ENCODE assay signal across 1 cellular context in the genomic region with DNA sequence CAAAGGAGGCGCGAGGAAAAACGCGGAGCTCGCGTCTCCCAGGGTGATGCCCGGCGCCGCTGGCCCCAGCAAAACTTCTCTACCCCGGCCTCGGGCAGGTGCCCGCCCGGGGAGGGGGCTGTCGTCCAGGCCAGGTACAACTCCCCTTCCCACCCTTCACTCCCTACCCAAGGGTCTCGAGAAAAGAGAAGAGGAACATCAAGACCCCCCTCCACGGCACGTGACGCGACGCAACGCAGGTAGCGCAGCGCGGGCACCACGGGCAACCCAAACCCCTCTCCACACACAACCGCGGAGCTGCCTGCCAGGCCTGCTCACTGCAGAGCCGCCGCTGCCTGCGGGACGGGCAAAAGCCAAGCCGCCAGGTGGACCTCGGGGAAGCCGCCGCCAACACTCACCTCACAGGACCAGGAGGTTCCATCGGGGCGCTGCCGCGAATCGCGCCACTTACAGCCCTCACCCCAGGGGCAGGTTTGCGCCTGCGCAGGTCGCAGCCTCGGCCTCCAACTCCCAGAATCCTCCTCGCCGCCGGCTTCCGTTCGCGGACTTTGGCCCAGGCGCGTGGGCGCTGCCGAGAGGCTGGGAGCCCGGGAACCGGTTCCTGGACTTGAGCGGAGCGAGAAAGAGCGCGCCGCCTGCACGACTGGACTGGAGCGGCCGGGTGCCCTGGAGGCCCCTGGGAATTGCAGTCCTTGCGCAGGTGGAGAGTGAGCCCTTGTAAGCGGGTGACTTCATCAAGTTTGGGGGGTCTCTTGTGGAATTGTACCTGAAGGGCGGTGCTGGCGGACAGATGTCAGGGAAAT.
TF ChIP-seq lines count a peak whose summit lies in the region.

A gene (minus strand): TSS at position 477 of the 803 bp plus-strand sequence. CDS start 56 bp downstream, at position 421.

TF ChIP-seq in HepG2, 621 proteins besides CTCF, POLR2A, EP300 and RAD21 (continued from another document and continues in another):
- TF ChIP-seq ZNF382 (CRISPR knock-in tag; IDR thresholded peaks at IDR 0.05; ENCODE audit: borderline replicate concordance) (no peak), ARNT (IDR thresholded peaks at IDR 0.05) (no peak), RCOR2 (CRISPR knock-in tag; IDR thresholded peaks at IDR 0.05) (0 out of 2 replicates have a peak, but pooled peaks have one; percentile 29), ZNF20 (CRISPR knock-in tag; IDR thresholded peaks at IDR 0.05) (no peak), ZNF333 (CRISPR knock-in tag; IDR thresholded peaks at IDR 0.05; ENCODE audit: borderline replicate concordance) (0 out of 2 replicates have a peak, but pooled peaks have one; percentile 62), HMGA1 (CRISPR knock-in tag; conservative IDR thresholded peaks at IDR 0.05) (no peak), ZNF570 (CRISPR knock-in tag; IDR thresholded peaks at IDR 0.05; ENCODE audit: borderline replicate concordance) (no peak), ZNF878 (CRISPR knock-in tag; IDR thresholded peaks at IDR 0.05) (no peak), ZNF432 (CRISPR knock-in tag; IDR thresholded peaks at IDR 0.05; ENCODE audit: borderline replicate concordance) (no peak), ASH2L (IDR thresholded peaks at IDR 0.05; ENCODE audit: insufficient read length, low read depth, low read length) (peak; percentile 78), ZFP1 (CRISPR knock-in tag; IDR thresholded peaks at IDR 0.05) (no peak; the same call in 1 of the 2 replicates), TEAD3 (CRISPR knock-in tag; optimal IDR thresholded peaks at IDR 0.05; ENCODE audit: borderline replicate concordance) (no peak), MBNL3 (CRISPR knock-in tag; conservative IDR thresholded peaks at IDR 0.05) (no peak), STAG1 (CRISPR knock-in tag; IDR thresholded peaks at IDR 0.05) (no peak), ZNF546 (CRISPR knock-in tag; conservative IDR thresholded peaks at IDR 0.05) (peak; percentile 83), BCL6 (CRISPR knock-in tag; IDR thresholded peaks at IDR 0.05) (peak; percentile 49), IKZF4 (CRISPR knock-in tag; IDR thresholded peaks at IDR 0.05; ENCODE audit: borderline replicate concordance, low read depth, not compliant biosample characterization) (peak; percentile 52), ISX (CRISPR knock-in tag; conservative IDR thresholded peaks at IDR 0.05) (no peak; the same call in 1 of the 2 replicates), KLF9 (CRISPR knock-in tag; IDR thresholded peaks at IDR 0.05; ENCODE audit: low read depth) (no peak), KLF12 (CRISPR knock-in tag; IDR thresholded peaks at IDR 0.05; ENCODE audit: borderline replicate concordance) (peak; percentile 75; the same call in 1 of the 2 replicates), CHD2 (IDR thresholded peaks at IDR 0.05; ENCODE audit: low read depth, low read length) (no peak), ZNF367 (CRISPR knock-in tag; IDR thresholded peaks at IDR 0.05; ENCODE audit: borderline replicate concordance) (no peak; the same call in 1 of the 2 replicates), NAIF1 (CRISPR knock-in tag; IDR thresholded peaks at IDR 0.05; ENCODE audit: borderline replicate concordance) (peak; percentile 98), ETV6 (CRISPR knock-in tag; conservative IDR thresholded peaks at IDR 0.05) (0 out of 2 replicates have a peak, but pooled peaks have one; percentile 25), THAP11 (CRISPR knock-in tag; IDR thresholded peaks at IDR 0.05) (peak; percentile 98), RFXANK (CRISPR knock-in tag; IDR thresholded peaks at IDR 0.05) (no peak), ZNF430 (CRISPR knock-in tag; IDR thresholded peaks at IDR 0.05) (peak; percentile 89), ZNF775 (CRISPR knock-in tag; IDR thresholded peaks at IDR 0.05; ENCODE audit: borderline replicate concordance) (no peak), SUZ12 (IDR thresholded peaks at IDR 0.05; ENCODE audit: low read depth, low read length) (peak; percentile 49; the same call in 1 of the 2 replicates), FOXP1 (IDR thresholded peaks at IDR 0.05) (no peak), FOXP1 (CRISPR knock-in tag; IDR thresholded peaks at IDR 0.05) (no peak), IRX3 (CRISPR knock-in tag; IDR thresholded peaks at IDR 0.05; ENCODE audit: borderline replicate concordance, low read depth) (peak; percentile 46; the same call in 1 of the 2 replicates), HOXA7 (CRISPR knock-in tag; IDR thresholded peaks at IDR 0.05) (no peak), FIP1L1 (IDR thresholded peaks at IDR 0.05; ENCODE audit: borderline replicate concordance, insufficient read depth, low read depth, low read length) (0 out of 2 replicates have a peak, but pooled peaks have one; percentile 37), RBAK (CRISPR knock-in tag; IDR thresholded peaks at IDR 0.05) (no peak), ZNF589 (CRISPR knock-in tag; conservative IDR thresholded peaks at IDR 0.05) (no peak; the same call in 1 of the 2 replicates), NR2F2 (IDR thresholded peaks at IDR 0.05; ENCODE audit: borderline replicate concordance, low read depth) (no peak)
- TF ChIP-seq, protein P1, sequence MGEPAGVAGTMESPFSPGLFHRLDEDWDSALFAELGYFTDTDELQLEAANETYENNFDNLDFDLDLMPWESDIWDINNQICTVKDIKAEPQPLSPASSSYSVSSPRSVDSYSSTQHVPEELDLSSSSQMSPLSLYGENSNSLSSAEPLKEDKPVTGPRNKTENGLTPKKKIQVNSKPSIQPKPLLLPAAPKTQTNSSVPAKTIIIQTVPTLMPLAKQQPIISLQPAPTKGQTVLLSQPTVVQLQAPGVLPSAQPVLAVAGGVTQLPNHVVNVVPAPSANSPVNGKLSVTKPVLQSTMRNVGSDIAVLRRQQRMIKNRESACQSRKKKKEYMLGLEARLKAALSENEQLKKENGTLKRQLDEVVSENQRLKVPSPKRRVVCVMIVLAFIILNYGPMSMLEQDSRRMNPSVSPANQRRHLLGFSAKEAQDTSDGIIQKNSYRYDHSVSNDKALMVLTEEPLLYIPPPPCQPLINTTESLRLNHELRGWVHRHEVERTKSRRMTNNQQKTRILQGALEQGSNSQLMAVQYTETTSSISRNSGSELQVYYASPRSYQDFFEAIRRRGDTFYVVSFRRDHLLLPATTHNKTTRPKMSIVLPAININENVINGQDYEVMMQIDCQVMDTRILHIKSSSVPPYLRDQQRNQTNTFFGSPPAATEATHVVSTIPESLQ (CRISPR knock-in tag; conservative IDR thresholded peaks at IDR 0.05) = no peak
- TF ChIP-seq, protein P2, sequence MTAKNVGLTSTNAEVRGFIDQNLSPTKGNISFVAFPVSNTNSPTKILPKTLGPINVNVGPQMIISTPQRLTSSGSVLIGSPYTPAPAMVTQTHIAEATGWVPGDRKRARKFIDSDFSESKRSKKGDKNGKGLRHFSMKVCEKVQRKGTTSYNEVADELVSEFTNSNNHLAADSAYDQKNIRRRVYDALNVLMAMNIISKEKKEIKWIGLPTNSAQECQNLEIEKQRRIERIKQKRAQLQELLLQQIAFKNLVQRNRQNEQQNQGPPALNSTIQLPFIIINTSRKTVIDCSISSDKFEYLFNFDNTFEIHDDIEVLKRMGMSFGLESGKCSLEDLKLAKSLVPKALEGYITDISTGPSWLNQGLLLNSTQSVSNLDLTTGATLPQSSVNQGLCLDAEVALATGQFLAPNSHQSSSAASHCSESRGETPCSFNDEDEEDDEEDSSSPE (CRISPR knock-in tag; IDR thresholded peaks at IDR 0.05) = peak; percentile 97
- TF ChIP-seq, protein P3, sequence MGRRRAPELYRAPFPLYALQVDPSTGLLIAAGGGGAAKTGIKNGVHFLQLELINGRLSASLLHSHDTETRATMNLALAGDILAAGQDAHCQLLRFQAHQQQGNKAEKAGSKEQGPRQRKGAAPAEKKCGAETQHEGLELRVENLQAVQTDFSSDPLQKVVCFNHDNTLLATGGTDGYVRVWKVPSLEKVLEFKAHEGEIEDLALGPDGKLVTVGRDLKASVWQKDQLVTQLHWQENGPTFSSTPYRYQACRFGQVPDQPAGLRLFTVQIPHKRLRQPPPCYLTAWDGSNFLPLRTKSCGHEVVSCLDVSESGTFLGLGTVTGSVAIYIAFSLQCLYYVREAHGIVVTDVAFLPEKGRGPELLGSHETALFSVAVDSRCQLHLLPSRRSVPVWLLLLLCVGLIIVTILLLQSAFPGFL (CRISPR knock-in tag; IDR thresholded peaks at IDR 0.05) = no peak
- TF ChIP-seq, protein P4, sequence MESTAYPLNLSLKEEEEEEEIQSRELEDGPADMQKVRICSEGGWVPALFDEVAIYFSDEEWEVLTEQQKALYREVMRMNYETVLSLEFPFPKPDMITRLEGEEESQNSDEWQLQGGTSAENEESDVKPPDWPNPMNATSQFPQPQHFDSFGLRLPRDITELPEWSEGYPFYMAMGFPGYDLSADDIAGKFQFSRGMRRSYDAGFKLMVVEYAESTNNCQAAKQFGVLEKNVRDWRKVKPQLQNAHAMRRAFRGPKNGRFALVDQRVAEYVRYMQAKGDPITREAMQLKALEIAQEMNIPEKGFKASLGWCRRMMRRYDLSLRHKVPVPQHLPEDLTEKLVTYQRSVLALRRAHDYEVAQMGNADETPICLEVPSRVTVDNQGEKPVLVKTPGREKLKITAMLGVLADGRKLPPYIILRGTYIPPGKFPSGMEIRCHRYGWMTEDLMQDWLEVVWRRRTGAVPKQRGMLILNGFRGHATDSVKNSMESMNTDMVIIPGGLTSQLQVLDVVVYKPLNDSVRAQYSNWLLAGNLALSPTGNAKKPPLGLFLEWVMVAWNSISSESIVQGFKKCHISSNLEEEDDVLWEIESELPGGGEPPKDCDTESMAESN (CRISPR knock-in tag; conservative IDR thresholded peaks at IDR 0.05) = peak; percentile 86
- TF ChIP-seq, protein P5, sequence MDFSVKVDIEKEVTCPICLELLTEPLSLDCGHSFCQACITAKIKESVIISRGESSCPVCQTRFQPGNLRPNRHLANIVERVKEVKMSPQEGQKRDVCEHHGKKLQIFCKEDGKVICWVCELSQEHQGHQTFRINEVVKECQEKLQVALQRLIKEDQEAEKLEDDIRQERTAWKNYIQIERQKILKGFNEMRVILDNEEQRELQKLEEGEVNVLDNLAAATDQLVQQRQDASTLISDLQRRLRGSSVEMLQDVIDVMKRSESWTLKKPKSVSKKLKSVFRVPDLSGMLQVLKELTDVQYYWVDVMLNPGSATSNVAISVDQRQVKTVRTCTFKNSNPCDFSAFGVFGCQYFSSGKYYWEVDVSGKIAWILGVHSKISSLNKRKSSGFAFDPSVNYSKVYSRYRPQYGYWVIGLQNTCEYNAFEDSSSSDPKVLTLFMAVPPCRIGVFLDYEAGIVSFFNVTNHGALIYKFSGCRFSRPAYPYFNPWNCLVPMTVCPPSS (IDR thresholded peaks at IDR 0.05) = no peak
- TF ChIP-seq, protein P6, sequence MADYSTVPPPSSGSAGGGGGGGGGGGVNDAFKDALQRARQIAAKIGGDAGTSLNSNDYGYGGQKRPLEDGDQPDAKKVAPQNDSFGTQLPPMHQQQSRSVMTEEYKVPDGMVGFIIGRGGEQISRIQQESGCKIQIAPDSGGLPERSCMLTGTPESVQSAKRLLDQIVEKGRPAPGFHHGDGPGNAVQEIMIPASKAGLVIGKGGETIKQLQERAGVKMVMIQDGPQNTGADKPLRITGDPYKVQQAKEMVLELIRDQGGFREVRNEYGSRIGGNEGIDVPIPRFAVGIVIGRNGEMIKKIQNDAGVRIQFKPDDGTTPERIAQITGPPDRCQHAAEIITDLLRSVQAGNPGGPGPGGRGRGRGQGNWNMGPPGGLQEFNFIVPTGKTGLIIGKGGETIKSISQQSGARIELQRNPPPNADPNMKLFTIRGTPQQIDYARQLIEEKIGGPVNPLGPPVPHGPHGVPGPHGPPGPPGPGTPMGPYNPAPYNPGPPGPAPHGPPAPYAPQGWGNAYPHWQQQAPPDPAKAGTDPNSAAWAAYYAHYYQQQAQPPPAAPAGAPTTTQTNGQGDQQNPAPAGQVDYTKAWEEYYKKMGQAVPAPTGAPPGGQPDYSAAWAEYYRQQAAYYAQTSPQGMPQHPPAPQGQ (CRISPR knock-in tag; IDR thresholded peaks at IDR 0.05; ENCODE audit: borderline replicate concordance) = no peak
- TF ChIP-seq, protein P7, sequence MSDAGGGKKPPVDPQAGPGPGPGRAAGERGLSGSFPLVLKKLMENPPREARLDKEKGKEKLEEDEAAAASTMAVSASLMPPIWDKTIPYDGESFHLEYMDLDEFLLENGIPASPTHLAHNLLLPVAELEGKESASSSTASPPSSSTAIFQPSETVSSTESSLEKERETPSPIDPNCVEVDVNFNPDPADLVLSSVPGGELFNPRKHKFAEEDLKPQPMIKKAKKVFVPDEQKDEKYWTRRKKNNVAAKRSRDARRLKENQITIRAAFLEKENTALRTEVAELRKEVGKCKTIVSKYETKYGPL (CRISPR knock-in tag; IDR thresholded peaks at IDR 0.05) = peak; percentile 49; the same call in 1 of the 2 replicates
- TF ChIP-seq, protein P8, sequence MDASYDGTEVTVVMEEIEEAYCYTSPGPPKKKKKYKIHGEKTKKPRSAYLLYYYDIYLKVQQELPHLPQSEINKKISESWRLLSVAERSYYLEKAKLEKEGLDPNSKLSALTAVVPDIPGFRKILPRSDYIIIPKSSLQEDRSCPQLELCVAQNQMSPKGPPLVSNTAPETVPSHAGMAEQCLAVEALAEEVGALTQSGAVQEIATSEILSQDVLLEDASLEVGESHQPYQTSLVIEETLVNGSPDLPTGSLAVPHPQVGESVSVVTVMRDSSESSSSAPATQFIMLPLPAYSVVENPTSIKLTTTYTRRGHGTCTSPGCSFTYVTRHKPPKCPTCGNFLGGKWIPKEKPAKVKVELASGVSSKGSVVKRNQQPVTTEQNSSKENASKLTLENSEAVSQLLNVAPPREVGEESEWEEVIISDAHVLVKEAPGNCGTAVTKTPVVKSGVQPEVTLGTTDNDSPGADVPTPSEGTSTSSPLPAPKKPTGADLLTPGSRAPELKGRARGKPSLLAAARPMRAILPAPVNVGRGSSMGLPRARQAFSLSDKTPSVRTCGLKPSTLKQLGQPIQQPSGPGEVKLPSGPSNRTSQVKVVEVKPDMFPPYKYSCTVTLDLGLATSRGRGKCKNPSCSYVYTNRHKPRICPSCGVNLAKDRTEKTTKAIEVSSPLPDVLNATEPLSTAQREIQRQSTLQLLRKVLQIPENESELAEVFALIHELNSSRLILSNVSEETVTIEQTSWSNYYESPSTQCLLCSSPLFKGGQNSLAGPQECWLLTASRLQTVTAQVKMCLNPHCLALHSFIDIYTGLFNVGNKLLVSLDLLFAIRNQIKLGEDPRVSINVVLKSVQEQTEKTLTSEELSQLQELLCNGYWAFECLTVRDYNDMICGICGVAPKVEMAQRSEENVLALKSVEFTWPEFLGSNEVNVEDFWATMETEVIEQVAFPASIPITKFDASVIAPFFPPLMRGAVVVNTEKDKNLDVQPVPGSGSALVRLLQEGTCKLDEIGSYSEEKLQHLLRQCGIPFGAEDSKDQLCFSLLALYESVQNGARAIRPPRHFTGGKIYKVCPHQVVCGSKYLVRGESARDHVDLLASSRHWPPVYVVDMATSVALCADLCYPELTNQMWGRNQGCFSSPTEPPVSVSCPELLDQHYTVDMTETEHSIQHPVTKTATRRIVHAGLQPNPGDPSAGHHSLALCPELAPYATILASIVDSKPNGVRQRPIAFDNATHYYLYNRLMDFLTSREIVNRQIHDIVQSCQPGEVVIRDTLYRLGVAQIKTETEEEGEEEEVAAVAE (CRISPR knock-in tag; IDR thresholded peaks at IDR 0.05; ENCODE audit: borderline replicate concordance) = peak; percentile 45; the same call in 1 of the 2 replicates
- TF ChIP-seq, protein P9, sequence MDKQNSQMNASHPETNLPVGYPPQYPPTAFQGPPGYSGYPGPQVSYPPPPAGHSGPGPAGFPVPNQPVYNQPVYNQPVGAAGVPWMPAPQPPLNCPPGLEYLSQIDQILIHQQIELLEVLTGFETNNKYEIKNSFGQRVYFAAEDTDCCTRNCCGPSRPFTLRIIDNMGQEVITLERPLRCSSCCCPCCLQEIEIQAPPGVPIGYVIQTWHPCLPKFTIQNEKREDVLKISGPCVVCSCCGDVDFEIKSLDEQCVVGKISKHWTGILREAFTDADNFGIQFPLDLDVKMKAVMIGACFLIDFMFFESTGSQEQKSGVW (CRISPR knock-in tag; IDR thresholded peaks at IDR 0.05; ENCODE audit: borderline replicate concordance) = no peak
